In the genomic region with DNA sequence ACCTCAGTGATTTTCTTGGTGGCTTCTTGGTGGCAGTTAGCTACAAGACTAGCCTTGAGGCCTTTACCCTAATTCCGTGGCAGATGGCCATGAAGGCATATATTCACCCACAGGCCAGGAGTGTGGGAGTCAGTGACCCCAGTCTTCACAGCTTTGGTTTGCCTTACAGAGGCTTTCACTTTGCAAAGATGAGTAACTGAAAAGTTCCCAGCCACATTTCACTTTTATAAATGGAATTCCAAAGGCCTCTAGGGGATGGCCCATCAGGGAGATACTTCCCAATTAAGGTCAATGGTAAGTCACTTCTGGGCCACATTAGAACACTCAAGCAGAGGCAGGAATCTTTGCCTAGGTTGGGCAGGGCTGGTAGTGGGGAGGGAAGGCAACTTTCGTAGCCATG, we compare ENCODE assay signal across 19 cellular contexts. TPM values are rescaled to one million over a fixed set of nuclear protein-coding genes. Genes with fewer than 3 reads are reported as not detected.
"Had no signal": no experiment of that assay in that cellular context is flagged by ENCODE, and none has a peak within 500 bp of the region (broad histone marks: within the 10 kb centered on the region; RNA-seq: fewer than 3 reads in every experiment).

No MANE protein-coding gene starts in this region.

- H3K27ac ChIP-seq: epithelial cell of prostate, hepatocyte, sigmoid colon, thyroid gland had no signal

- H3K36me3 ChIP-seq: prostate gland, sigmoid colon, thyroid gland had no signal

- H2AFZ ChIP-seq: hepatocyte had no signal

- DNase-seq: activated B cell treated with CpG ODN at 0.5 μM for 24 hours; activated CD4-positive, alpha-beta T cell treated with anti-CD3 and anti-CD28 coated beads, Interleukin-2, amount 10 ng/mL, durations not matched to agents 7 days and 5 days; activated CD8-positive, alpha-beta memory T cell treated with anti-CD3 and anti-CD28 coated beads, Interleukin-2, amount 50 U/mL, for 48 hours; activated gamma-delta T cell treated with Interleukin-2 at 50 U/mL for 16 hours; amniotic stem cell; cerebellar nuclear complex; dermis blood vessel endothelial cell; islet precursor cell; mesenchymal stem cell; nephron progenitor cell; sigmoid colon; stimulated activated CD4-positive, alpha-beta T cell treated with anti-CD3 and anti-CD28 coated beads, Interleukin-1b, Interleukin-23, amount 100 ng/mL, for 48 hours; T-helper 2 cell had no signal

- H3K4me2 ChIP-seq: hepatocyte had no signal

- H3K4me3 ChIP-seq: hepatocyte, prostate gland, sigmoid colon, thyroid gland had no signal

- H3K9me3 ChIP-seq: prostate gland, sigmoid colon, thyroid gland had no signal

- H3K27me3 ChIP-seq: hepatocyte, thyroid gland had no signal

- H3K4me1 ChIP-seq: prostate gland, thyroid gland had no signal

RNA-seq across cellular contexts. Expression of a gene that starts 13.1 kb away (rescaled TPM):
- total RNA-seq: activated B cell treated with CpG ODN at 0.5 μM for 24 hours; activated CD4-positive, alpha-beta T cell treated with anti-CD3 and anti-CD28 coated beads, Interleukin-2, amount 10 ng/mL, durations not matched to agents 7 days and 5 days; fibroblast of lung had no signal

RNA-seq across cellular contexts. Expression of a gene that starts 19.4 kb away (rescaled TPM):
- total RNA-seq: activated B cell treated with CpG ODN at 0.5 μM for 24 hours; activated CD4-positive, alpha-beta T cell treated with anti-CD3 and anti-CD28 coated beads, Interleukin-2, amount 10 ng/mL, durations not matched to agents 7 days and 5 days; dermis blood vessel endothelial cell; fibroblast of lung; sigmoid colon had no signal
- polyA plus RNA-seq: fibroblast of lung had no signal

RNA-seq across cellular contexts. Expression of a gene that starts 38.7 kb away (rescaled TPM):
- total RNA-seq: activated B cell treated with CpG ODN at 0.5 μM for 24 hours, fibroblast of lung, liver had no signal
- polyA plus RNA-seq: fibroblast of lung, liver had no signal
